1 cellular context compared by ENCODE assay signal in the genomic region with DNA sequence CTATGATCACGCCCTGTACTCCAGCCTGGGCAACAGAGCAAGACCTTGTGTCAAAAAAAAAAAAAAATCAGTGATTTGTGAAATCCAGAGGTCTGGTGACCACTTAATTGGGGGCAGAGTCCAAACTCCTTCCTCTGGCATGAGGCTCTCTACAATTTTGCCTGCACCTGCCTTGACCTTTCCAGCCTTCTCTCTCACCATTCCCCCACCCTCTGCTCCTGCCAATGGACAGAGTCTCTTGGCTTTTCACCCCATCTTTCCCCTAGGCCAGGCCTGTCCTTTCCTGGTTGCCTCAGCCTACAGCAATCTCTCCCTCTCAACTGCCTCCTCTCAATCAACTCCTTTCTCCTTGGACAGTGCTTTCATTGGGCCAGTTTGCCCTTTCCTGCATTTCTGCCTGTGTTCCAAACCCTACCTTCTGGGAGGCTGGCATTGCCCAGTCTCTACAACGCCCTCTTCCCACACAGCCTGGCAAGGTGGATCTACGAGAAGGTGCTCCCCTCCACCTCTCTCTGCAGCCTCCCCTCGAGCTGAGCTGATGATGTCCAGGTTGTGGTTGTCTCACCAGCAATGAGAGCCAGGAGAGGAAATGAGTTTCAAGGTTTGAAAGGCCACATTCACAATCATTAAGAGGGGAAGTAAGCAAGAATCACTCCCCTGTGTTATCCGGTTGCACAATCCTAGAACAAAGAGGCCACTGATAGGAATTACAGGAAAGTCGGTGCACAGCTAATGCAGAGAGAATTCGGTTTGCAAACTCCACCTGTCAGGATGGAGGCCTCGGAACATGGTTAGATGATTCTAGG.
TF ChIP-seq lines count a peak whose summit lies in the region.

No MANE protein-coding gene starts in this region.

TF ChIP-seq in IMR-90, 13 proteins besides CTCF, POLR2A, EP300 and RAD21:
- TF ChIP-seq CEBPB (IDR thresholded peaks at IDR 0.05; ENCODE audit: low read depth, low read length), result peak; percentile 94
- TF ChIP-seq SMC3 (IDR thresholded peaks at IDR 0.05; ENCODE audit: low read depth, low read length), result no peak
TF ChIP-seq in IMR-90: peak in this region for 1.
